In the genomic region with DNA sequence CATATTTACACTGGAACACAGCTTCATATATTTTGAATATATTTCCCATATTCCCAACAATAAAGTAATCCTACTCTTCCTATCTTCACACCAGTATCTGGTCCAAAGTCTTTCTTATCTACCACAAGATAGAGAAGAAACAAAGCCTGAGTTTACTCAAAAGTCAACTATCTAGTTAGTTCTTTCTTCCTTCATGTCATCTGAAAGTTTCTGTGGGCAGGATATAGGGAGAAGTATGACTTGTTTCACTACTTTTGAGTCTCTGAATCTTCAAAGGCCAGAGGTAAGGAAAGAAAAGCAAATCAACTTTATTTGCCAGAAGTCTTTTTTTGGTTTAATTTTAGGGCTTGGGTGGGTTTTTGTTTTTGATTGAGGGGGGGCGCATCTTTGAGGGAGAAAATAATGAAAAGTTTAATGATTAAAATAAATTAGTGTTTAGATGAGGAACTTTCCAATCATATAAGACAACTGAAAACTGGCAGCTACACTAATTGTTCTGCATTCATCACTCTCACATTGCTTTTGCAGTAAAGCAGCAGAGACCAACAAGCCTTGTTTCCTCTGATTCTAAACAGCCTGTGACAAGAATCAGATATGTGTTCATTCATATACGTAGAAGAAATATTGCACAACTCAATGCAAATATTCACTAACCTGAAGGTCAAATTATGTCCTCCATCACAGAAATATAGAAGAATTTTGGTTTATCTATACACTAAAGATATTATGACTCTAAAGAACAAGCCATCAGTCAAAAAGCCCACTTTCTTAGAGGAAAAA, we compare ENCODE assay signal across 1 cellular context.
TF ChIP-seq lines count a peak whose summit lies in the region.

No MANE protein-coding gene starts in this region.

TF ChIP-seq in SK-N-SH treated with all-trans-retinoic acid at 6 μM for 48 hours, 23 proteins besides CTCF, POLR2A, EP300 and RAD21 (continued from another document):
- TF ChIP-seq, protein P1, sequence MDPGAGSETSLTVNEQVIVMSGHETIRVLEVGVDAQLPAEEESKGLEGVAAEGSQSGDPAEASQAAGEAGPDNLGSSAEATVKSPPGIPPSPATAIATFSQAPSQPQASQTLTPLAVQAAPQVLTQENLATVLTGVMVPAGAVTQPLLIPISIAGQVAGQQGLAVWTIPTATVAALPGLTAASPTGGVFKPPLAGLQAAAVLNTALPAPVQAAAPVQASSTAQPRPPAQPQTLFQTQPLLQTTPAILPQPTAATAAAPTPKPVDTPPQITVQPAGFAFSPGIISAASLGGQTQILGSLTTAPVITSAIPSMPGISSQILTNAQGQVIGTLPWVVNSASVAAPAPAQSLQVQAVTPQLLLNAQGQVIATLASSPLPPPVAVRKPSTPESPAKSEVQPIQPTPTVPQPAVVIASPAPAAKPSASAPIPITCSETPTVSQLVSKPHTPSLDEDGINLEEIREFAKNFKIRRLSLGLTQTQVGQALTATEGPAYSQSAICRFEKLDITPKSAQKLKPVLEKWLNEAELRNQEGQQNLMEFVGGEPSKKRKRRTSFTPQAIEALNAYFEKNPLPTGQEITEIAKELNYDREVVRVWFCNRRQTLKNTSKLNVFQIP (CRISPR knock-in tag; IDR thresholded peaks at IDR 0.05; ENCODE audit: borderline replicate concordance, low read depth), result no peak
- TF ChIP-seq ZNF565 (CRISPR knock-in tag; conservative IDR thresholded peaks at IDR 0.05; ENCODE audit: low read depth) (no peak), ZFP3 (CRISPR knock-in tag; IDR thresholded peaks at IDR 0.05) (no peak), ZNF8 (CRISPR knock-in tag; IDR thresholded peaks at IDR 0.05) (no peak), ESRRG (CRISPR knock-in tag; IDR thresholded peaks at IDR 0.05) (no peak), TCF4 (CRISPR knock-in tag; IDR thresholded peaks at IDR 0.05; ENCODE audit: borderline replicate concordance) (no peak)
TF ChIP-seq in SK-N-SH treated with all-trans-retinoic acid at 6 μM for 48 hours: peak in this region for 0.
